7 cellular contexts compared by ENCODE assay signal in genomic region chr14:68785817-68786490, GRCh38.
A peak's percentile ranks its signal among the peaks of the same experiment; 100 is the strongest.
DNase-seq lines count a peak whose midpoint lies in the region; ATAC-seq lines count a peak whose summit lies in the region.

No MANE protein-coding gene starts in this region.

- H3K4me1 Mint-ChIP-seq in activated naive CD8-positive, alpha-beta T cell treated with anti-CD3 and anti-CD28 coated beads, Interleukin-2, amount 50 U/mL, for 24 hours = peaks cover 82% of the 10 kb centered on the region
- H3K4me1 Mint-ChIP-seq in stimulated activated effector memory CD8-positive, alpha-beta T cell treated with anti-CD3 and anti-CD28 coated beads, Interleukin-12 subunit alpha, Interleukin-12 subunit beta, amount 100 ng/mL, for 72 hours = peaks cover 78% of the 10 kb centered on the region

- H3K27me3 Mint-ChIP-seq in activated naive CD8-positive, alpha-beta T cell treated with anti-CD3 and anti-CD28 coated beads, Interleukin-2, amount 50 U/mL, for 24 hours = no peaks in the 10 kb centered on the region

- DNase-seq in NCI-H226 (peak; percentile 68), iPS-NIHi11 (ENCODE audit: low spot score) (peak; percentile 29), NCI-H1417 treated with DMSO at 0.1 percent for 48 hours (lab: John Stamatoyannopoulos, UW) (no peak), RPMI8226 (no peak), hepatic stellate cell (ENCODE audit: low spot score) (no peak)
- DNase-seq in activated naive CD8-positive, alpha-beta T cell treated with anti-CD3 and anti-CD28 coated beads, Interleukin-2, amount 50 U/mL, for 24 hours = no peak
- no peak for DNase-seq in stimulated activated effector memory CD8-positive, alpha-beta T cell treated with anti-CD3 and anti-CD28 coated beads, Interleukin-12 subunit alpha, Interleukin-12 subunit beta, amount 100 ng/mL, for 72 hours (ENCODE audit: low spot score in 2 of 2)

- H3K27ac Mint-ChIP-seq in activated naive CD8-positive, alpha-beta T cell treated with anti-CD3 and anti-CD28 coated beads, Interleukin-2, amount 50 U/mL, for 24 hours = peak overlapping the region; percentile 84
- H3K27ac Mint-ChIP-seq in stimulated activated effector memory CD8-positive, alpha-beta T cell treated with anti-CD3 and anti-CD28 coated beads, Interleukin-12 subunit alpha, Interleukin-12 subunit beta, amount 100 ng/mL, for 72 hours = peak overlapping the region; percentile 91

- H3K9me3 Mint-ChIP-seq in activated naive CD8-positive, alpha-beta T cell treated with anti-CD3 and anti-CD28 coated beads, Interleukin-2, amount 50 U/mL, for 24 hours = no peaks in the 10 kb centered on the region
- H3K9me3 Mint-ChIP-seq in stimulated activated effector memory CD8-positive, alpha-beta T cell treated with anti-CD3 and anti-CD28 coated beads, Interleukin-12 subunit alpha, Interleukin-12 subunit beta, amount 100 ng/mL, for 72 hours = no peaks in the 10 kb centered on the region

- H3K4me3 Mint-ChIP-seq in activated naive CD8-positive, alpha-beta T cell treated with anti-CD3 and anti-CD28 coated beads, Interleukin-2, amount 50 U/mL, for 24 hours = peak overlapping the region; percentile 92
- peak overlapping the region; percentile 100 for H3K4me3 Mint-ChIP-seq in stimulated activated effector memory CD8-positive, alpha-beta T cell treated with anti-CD3 and anti-CD28 coated beads, Interleukin-12 subunit alpha, Interleukin-12 subunit beta, amount 100 ng/mL, for 72 hours

- ATAC-seq in activated naive CD8-positive, alpha-beta T cell treated with anti-CD3 and anti-CD28 coated beads, Interleukin-2, amount 50 U/mL, for 24 hours = peak; percentile 16
- ATAC-seq in stimulated activated effector memory CD8-positive, alpha-beta T cell treated with anti-CD3 and anti-CD28 coated beads, Interleukin-12 subunit alpha, Interleukin-12 subunit beta, amount 100 ng/mL, for 72 hours = peak; percentile 3

- peaks cover 41% of the 10 kb centered on the region for H3K36me3 Mint-ChIP-seq in activated naive CD8-positive, alpha-beta T cell treated with anti-CD3 and anti-CD28 coated beads, Interleukin-2, amount 50 U/mL, for 24 hours (ENCODE audit: low read depth)
- peaks cover 53% of the 10 kb centered on the region for H3K36me3 Mint-ChIP-seq in stimulated activated effector memory CD8-positive, alpha-beta T cell treated with anti-CD3 and anti-CD28 coated beads, Interleukin-12 subunit alpha, Interleukin-12 subunit beta, amount 100 ng/mL, for 72 hours

Comparison
In these comparisons a context has a peak if more than half of its experiments do, and no peak if none do; other contexts are left out.
1. DNase-seq: peak in NCI-H226 (single experiment) and iPS-NIHi11 (single experiment); none in activated naive CD8-positive, alpha-beta T cell treated with anti-CD3 and anti-CD28 coated beads, Interleukin-2, amount 50 U/mL, for 24 hours (single experiment), stimulated activated effector memory CD8-positive, alpha-beta T cell treated with anti-CD3 and anti-CD28 coated beads, Interleukin-12 subunit alpha, Interleukin-12 subunit beta, amount 100 ng/mL, for 72 hours (0 of 2), NCI-H1417 treated with DMSO at 0.1 percent for 48 hours (single experiment), RPMI8226 (single experiment) and hepatic stellate cell (single experiment).